ENCODE assay signal across 24 cellular contexts in the genomic region with DNA sequence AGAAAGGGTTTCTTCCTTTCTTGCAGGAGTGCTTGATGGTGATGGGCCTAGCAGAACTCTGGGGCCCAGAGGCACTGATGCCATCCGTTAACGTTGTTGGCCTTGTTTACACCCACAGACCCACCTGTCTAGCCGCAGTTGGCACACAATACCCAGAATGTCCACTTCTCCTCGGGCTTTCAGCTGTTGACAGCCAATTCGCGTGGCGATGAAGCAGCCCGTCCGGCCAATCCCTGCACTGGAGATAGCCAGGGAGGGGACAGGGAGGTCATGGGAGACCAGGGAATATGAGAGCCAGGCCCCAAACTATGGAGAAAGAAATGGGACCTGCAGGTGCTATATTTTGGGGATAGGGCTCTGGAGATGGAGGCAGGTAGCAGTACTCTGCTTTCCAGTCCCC. TPM values are rescaled to one million over a fixed set of nuclear protein-coding genes. Genes with fewer than 3 reads are reported as not detected.
DNase-seq lines count a peak whose midpoint lies in the region; ATAC-seq, FAIRE-seq and TF ChIP-seq lines count a peak whose summit lies in the region.
"Had no signal": no experiment of that assay in that cellular context is flagged by ENCODE, and none has a peak within 500 bp of the region (broad histone marks: within the 10 kb centered on the region; RNA-seq: fewer than 3 reads in every experiment).

No MANE protein-coding gene starts in this region.

- H3K4me3 Mint-ChIP-seq in neural crest cell (peak overlapping the region; percentile 38), CD14-positive monocyte (no peak overlapping the region)
- H3K4me3 Mint-ChIP-seq: CD8-positive, alpha-beta T cell had no signal

- H3K36me3 ChIP-seq in K562 (ENCODE audit: control insufficient read depth, insufficient read depth, low read length): peaks cover 84% of the 10 kb centered on the region
- H3K36me3 ChIP-seq: BE2C had no signal

- H3K9me3 ChIP-seq in K562 (replicated peaks; ENCODE audit: control insufficient read depth, insufficient read depth, low read depth, low read length): no peaks in the 10 kb centered on the region
- H3K9me3 ChIP-seq: A549; BE2C; BLaER1 treated with 17β-estradiol and CSF1 and Interleukin-3, amounts not matched to agents 10 nM and 100 nM; Caco-2 had no signal

- no peak for TF ChIP-seq RAD21 in K562 (CRISPR knock-in tag; conservative IDR thresholded peaks at IDR 0.05 in 1 of 2, IDR thresholded peaks at IDR 0.05 in 1 of 2)

- TF ChIP-seq POLR2A in K562 (conservative IDR thresholded peaks at IDR 0.05): no peak

- no peaks in the 10 kb centered on the region for H3K9me3 Mint-ChIP-seq in activated naive CD4-positive, alpha-beta T cell treated with anti-CD3 and anti-CD28 coated beads, Interleukin-2, amount 50 U/mL, for 72 hours
- no peaks in the 10 kb centered on the region for H3K9me3 Mint-ChIP-seq in neural crest cell
- H3K9me3 Mint-ChIP-seq in CD14-positive monocyte: no peaks in the 10 kb centered on the region
- H3K9me3 Mint-ChIP-seq: CD8-positive, alpha-beta T cell had no signal

- H3K27ac Mint-ChIP-seq in activated naive CD4-positive, alpha-beta T cell treated with anti-CD3 and anti-CD28 coated beads, Interleukin-2, amount 50 U/mL, for 72 hours: peak overlapping the region; percentile 72
- H3K27ac Mint-ChIP-seq in neural crest cell (ENCODE audit: unreplicated experiment) (no peak overlapping the region), CD14-positive monocyte (peak overlapping the region in 1 of 7 donors; percentile 50)

- H3K4me1 Mint-ChIP-seq in neural crest cell: peaks cover 8% of the 10 kb centered on the region
- peaks cover 11% of the 10 kb centered on the region for H3K4me1 Mint-ChIP-seq in CD14-positive monocyte

- H2AFZ ChIP-seq in K562 (ENCODE audit: low read depth, low read length): no peak overlapping the region
- H2AFZ ChIP-seq: GM23248 had no signal

- no peak overlapping the region for H3K4me3 ChIP-seq in K562
- H3K4me3 ChIP-seq: A549; BLaER1 treated with 17β-estradiol and CSF1 and Interleukin-3, amounts not matched to agents 10 nM and 100 nM; GM23248 had no signal

- peaks cover 4% of the 10 kb centered on the region for H3K27me3 Mint-ChIP-seq in neural crest cell (ENCODE audit: low read depth)
- peaks cover 0 to 7% (median 0%) of the 10 kb centered on the region in 3 donors for H3K27me3 Mint-ChIP-seq in CD14-positive monocyte (ENCODE audit: low read depth in 3 of 3)

- H4K20me1 ChIP-seq in K562 (replicated peaks; ENCODE audit: control insufficient read depth, insufficient read depth, low read length): peaks cover 7% of the 10 kb centered on the region; the same call in 1 of the 2 replicates

- no peak for DNase-seq in activated naive CD4-positive, alpha-beta T cell treated with anti-CD3 and anti-CD28 coated beads, Interleukin-2, amount 50 U/mL, for 72 hours (ENCODE audit: low spot score in 2 of 2)
- DNase-seq in activated naive CD4-positive, alpha-beta T cell treated with anti-CD3 and anti-CD28 coated beads, Interleukin-2, amount 50 U/mL, for 16 hours: no peak
- DNase-seq in K562 (ENCODE audit: extremely low read depth in 1 of 4, low spot score in 3 of 4) (no peak), neural crest cell (ENCODE audit: low read depth, low spot score) (no peak), CD14-positive monocyte (ENCODE audit: low spot score) (no peak)
- DNase-seq: 8988T; ACHN; AML-193; BE2C; Caco-2; CD8-positive, alpha-beta T cell; DMS153; DND-41; H7; HCEC 1CT had no signal

- peaks cover 12% of the 10 kb centered on the region; the same call in 1 of the 3 replicates for H3K79me2 ChIP-seq in K562 (ENCODE audit: control insufficient read depth, insufficient read depth, low read length)

- CTCF ChIA-PET in K562 (lab: Yijun Ruan, JAX; ENCODE audit: low intra/inter-chr PET ratio): no interaction called here

- no TSS peak for BruUV-seq in K562 (replicated peaks; lab: Mats Ljungman, UMichigan)

- H3K27me3 ChIP-seq in K562 (ENCODE audit: control insufficient read depth in 2 of 2, insufficient read depth in 2 of 2, low read length in 2 of 2): no peaks in the 10 kb centered on the region
- H3K27me3 ChIP-seq: BE2C; BLaER1 treated with 17β-estradiol and CSF1 and Interleukin-3, amounts not matched to agents 10 nM and 100 nM had no signal

- peaks cover 17 to 21% of the 10 kb centered on the region in 2 experiments for H3K4me1 ChIP-seq in K562 (replicated peaks in 1 of 2; ENCODE audit: control insufficient read depth in 2 of 2, insufficient read depth in 2 of 2, low read length in 2 of 2)
- H3K4me1 ChIP-seq: Caco-2 had no signal

- peaks cover 30 to 32% of the 10 kb centered on the region in 2 donors for H3K36me3 Mint-ChIP-seq in activated naive CD4-positive, alpha-beta T cell treated with anti-CD3 and anti-CD28 coated beads, Interleukin-2, amount 50 U/mL, for 72 hours
- H3K36me3 Mint-ChIP-seq in neural crest cell (ENCODE audit: low read depth): no peaks in the 10 kb centered on the region
- H3K36me3 Mint-ChIP-seq in CD14-positive monocyte: peaks cover 46 to 78% of the 10 kb centered on the region in 2 donors

- no peaks in the 10 kb centered on the region for H3K9me1 ChIP-seq in K562 (ENCODE audit: control insufficient read depth, insufficient read depth, low read length)

- POLR2A ChIA-PET in K562 (lab: Yijun Ruan, JAX): interaction anchor here (0.6 to 1.2 kb wide), 3 partner anchors 12 to 157 kb away, joined by 3 to 4 read pairs (median 4); no protein-coding TSS in a partner anchor

- H3K9ac ChIP-seq in K562 (ENCODE audit: insufficient read depth in 1 of 2, low read depth in 2 of 2, low read length in 2 of 2): peak overlapping the region; percentile 10 to 60; a peak in 1 of 4 replicates
- H3K9ac ChIP-seq: GM23248 had no signal

- intact Hi-C loops in K562 (cut with micrococcal nuclease): loop anchor here (10.0 kb wide), 1 partner anchor 655 kb away; a partner anchor contains a TSS
- intact Hi-C loops in CD14-positive monocyte (cut with micrococcal nuclease): no loop called here

- no peak for ATAC-seq in activated naive CD4-positive, alpha-beta T cell treated with anti-CD3 and anti-CD28 coated beads, Interleukin-2, amount 50 U/mL, for 72 hours
- ATAC-seq in K562 (no peak), GM18873 (IDR thresholded peaks at IDR 0.05; ENCODE audit: low FRiP score, unreplicated experiment) (no peak), HG03097 (IDR thresholded peaks at IDR 0.05; ENCODE audit: low FRiP score, unreplicated experiment) (no peak)
- ATAC-seq: A549; CD8-positive, alpha-beta T cell had no signal

- 87% methylated on average over 8 of the region's 9 CpGs for WGBS in K562 (ENCODE audit: insufficient coverage, low coverage, missing lambda C conversion rate)

- FAIRE-seq in K562 (lab: Jason Lieb, UNC): no peak
- FAIRE-seq: A549, G401.6, GM12892, GM19239, H1 had no signal

- TF ChIP-seq CTCF in K562 (IDR thresholded peaks at IDR 0.05 in 2 of 3, conservative IDR thresholded peaks at IDR 0.05 in 1 of 3; ENCODE audit: insufficient read depth in 2 of 3, low read depth in 1 of 3, low read length in 3 of 3) (no peak), neural crest cell (conservative IDR thresholded peaks at IDR 0.05) (no peak), CD14-positive monocyte (IDR thresholded peaks at IDR 0.05) (no peak)

- H3K27ac ChIP-seq in K562 (ENCODE audit: extremely low read depth, low read depth, low read length): peak overlapping the region; percentile 30; the same call in 1 of the 3 replicates
- H3K27ac ChIP-seq: A549; BLaER1 treated with 17β-estradiol and CSF1 and Interleukin-3, amounts not matched to agents 10 nM and 100 nM; GM23248 had no signal

- TF ChIP-seq EP300 in K562 (IDR thresholded peaks at IDR 0.05; ENCODE audit: low read length): no peak

- in situ Hi-C loops in K562 (cut with MboI): no loop called here

- no peak overlapping the region for H3K4me2 ChIP-seq in K562 (ENCODE audit: insufficient read depth, low read length)
- H3K4me2 ChIP-seq: A549 had no signal

RNA-seq across cellular contexts. Expression of a gene that starts 5.7 kb away (rescaled TPM):
- total RNA-seq in activated naive CD4-positive, alpha-beta T cell treated with anti-CD3 and anti-CD28 coated beads, Interleukin-2, amount 50 U/mL, for 72 hours: 10 to 100 TPM; 38.8 to 63.2 TPM
- total RNA-seq in K562 (2011; cell fraction: chromatin; rRNA removed; ENCODE audit: low replicate concordance): 15.5 and 36.2 TPM in 2 replicates
- 13.9 and 24.0 TPM in 2 replicates for total RNA-seq in K562 (2011; cell fraction: nucleolus; rRNA removed)
- total RNA-seq in K562 (2011; cell fraction: nucleoplasm; rRNA removed): 13.5 and 19.8 TPM in 2 replicates
- 13.1 and 21.8 TPM in 2 replicates for total RNA-seq in K562 (2014; rRNA removed)
- 7.9 and 9.2 TPM in 2 replicates for total RNA-seq in K562 (2014; rRNA removed; fragmentation: Illumina TruSeq; extraction: Trizol)
- total RNA-seq in K562 (2015; rRNA removed; fragmentation: Illumina TruSeq; extraction: Trizol): 11.1 and 11.8 TPM in 2 replicates
- 19.1 and 22.7 TPM in 2 replicates for total RNA-seq in K562 (2021)
- 27.3 and 58.1 TPM in 2 replicates for polyA plus RNA-seq in K562 (2011; rRNA removed)
- 17.5 and 24.2 TPM in 2 replicates for polyA plus RNA-seq in K562 (2011; cell fraction: cytosol; rRNA removed)
- 31.3 and 39.1 TPM in 2 replicates for polyA plus RNA-seq in K562 (2011; cell fraction: nucleus; rRNA removed)
- polyA plus RNA-seq in K562 (2012): 21.7 and 25.7 TPM in 2 replicates
- polyA plus RNA-seq in K562 (2014; fragmentation: Illumina TruSeq; extraction: Trizol): 11.4 and 15.9 TPM in 2 replicates
- polyA plus RNA-seq in K562 (2014; fragmentation: Nextera tagmentation; extraction: Ambion mirVana): under 1 TPM; 0.17 to 0.32 TPM
- 15.3 and 15.6 TPM in 2 replicates for polyA plus RNA-seq in K562 (2014; rRNA removed)
- 12.5 and 17.4 TPM in 2 replicates for polyA minus RNA-seq in K562 (2011; rRNA and poly(A)+ RNA removed)
- 11.4 and 13.7 TPM in 2 replicates for polyA minus RNA-seq in K562 (2011; cell fraction: cytosol; rRNA and poly(A)+ RNA removed)
- 3.4 and 10.0 TPM in 2 replicates for polyA minus RNA-seq in K562 (2011; cell fraction: nucleus; rRNA and poly(A)+ RNA removed)
- total RNA-seq in neural crest cell: 50.9 and 57.3 TPM in 2 replicates
- polyA plus RNA-seq in CD14-positive monocyte: 10 to 100 TPM; 12.4 to 14.8 TPM

RNA-seq across cellular contexts. Expression of a gene that starts 10.2 kb away (rescaled TPM):
- 100 to 1,000 TPM; 119 to 198 TPM for total RNA-seq in activated naive CD4-positive, alpha-beta T cell treated with anti-CD3 and anti-CD28 coated beads, Interleukin-2, amount 50 U/mL, for 72 hours
- 135 and 260 TPM in 2 replicates for total RNA-seq in K562 (2011; cell fraction: chromatin; rRNA removed; ENCODE audit: low replicate concordance)
- total RNA-seq in K562 (2011; cell fraction: nucleolus; rRNA removed): 174 and 175 TPM in 2 replicates
- 146 and 165 TPM in 2 replicates for total RNA-seq in K562 (2011; cell fraction: nucleoplasm; rRNA removed)
- total RNA-seq in K562 (2014; rRNA removed): 121 and 126 TPM in 2 replicates
- 61.7 and 65.6 TPM in 2 replicates for total RNA-seq in K562 (2014; rRNA removed; fragmentation: Illumina TruSeq; extraction: Trizol)
- total RNA-seq in K562 (2015; rRNA removed; fragmentation: Illumina TruSeq; extraction: Trizol): 116 and 120 TPM in 2 replicates
- 112 and 139 TPM in 2 replicates for total RNA-seq in K562 (2021)
- 80.7 and 176 TPM in 2 replicates for polyA plus RNA-seq in K562 (2011; rRNA removed)
- polyA plus RNA-seq in K562 (2011; cell fraction: cytosol; rRNA removed): 155 and 163 TPM in 2 replicates
- 215 and 278 TPM in 2 replicates for polyA plus RNA-seq in K562 (2011; cell fraction: nucleus; rRNA removed)
- polyA plus RNA-seq in K562 (2012): 146 and 171 TPM in 2 replicates
- 144 and 189 TPM in 2 replicates for polyA plus RNA-seq in K562 (2014; fragmentation: Illumina TruSeq; extraction: Trizol)
- polyA plus RNA-seq in K562 (2014; fragmentation: Nextera tagmentation; extraction: Ambion mirVana): 10 to 100 TPM; 18.7 to 19.8 TPM
- polyA plus RNA-seq in K562 (2014; rRNA removed): 123 and 128 TPM in 2 replicates
- 58.0 and 78.3 TPM in 2 replicates for polyA minus RNA-seq in K562 (2011; rRNA and poly(A)+ RNA removed)
- 54.1 and 65.3 TPM in 2 replicates for polyA minus RNA-seq in K562 (2011; cell fraction: cytosol; rRNA and poly(A)+ RNA removed)
- polyA minus RNA-seq in K562 (2011; cell fraction: nucleus; rRNA and poly(A)+ RNA removed): 38.1 and 80.1 TPM in 2 replicates
- total RNA-seq in neural crest cell: not detected in 2 replicates
- polyA plus RNA-seq in CD14-positive monocyte: 1 to 10 TPM; 4.0 to 8.3 TPM
- total RNA-seq: Caco-2, GM23248, H1 had no signal
- polyA plus RNA-seq: GM23248 had no signal

RNA-seq across cellular contexts. Expression of a gene that starts 27.5 kb away (rescaled TPM):
- not detected for total RNA-seq in activated naive CD4-positive, alpha-beta T cell treated with anti-CD3 and anti-CD28 coated beads, Interleukin-2, amount 50 U/mL, for 72 hours
- not detected in 2 replicates for total RNA-seq in K562 (2011; cell fraction: chromatin; rRNA removed; ENCODE audit: low replicate concordance)
- total RNA-seq in K562 (2011; cell fraction: nucleolus; rRNA removed): under 0.01 TPM in 2 replicates
- not detected in 2 replicates for total RNA-seq in K562 (2011; cell fraction: nucleoplasm; rRNA removed)
- not detected in 2 replicates for total RNA-seq in K562 (2014; rRNA removed)
- not detected in 2 replicates for total RNA-seq in K562 (2014; rRNA removed; fragmentation: Illumina TruSeq; extraction: Trizol)
- total RNA-seq in K562 (2015; rRNA removed; fragmentation: Illumina TruSeq; extraction: Trizol): not detected in 2 replicates
- not detected in 2 replicates for total RNA-seq in K562 (2021)
- polyA plus RNA-seq in K562 (2011; rRNA removed): 0.01 TPM in 1 of 2 replicates, not detected in the other
- polyA plus RNA-seq in K562 (2011; cell fraction: cytosol; rRNA removed): 0.01 TPM in 1 of 2 replicates, not detected in the other
- polyA plus RNA-seq in K562 (2011; cell fraction: nucleus; rRNA removed): 0.01 TPM in 1 of 2 replicates, not detected in the other
- polyA plus RNA-seq in K562 (2012): 0.07 TPM in 2 replicates
- polyA plus RNA-seq in K562 (2014; fragmentation: Illumina TruSeq; extraction: Trizol): not detected in 2 replicates
- polyA plus RNA-seq in K562 (2014; fragmentation: Nextera tagmentation; extraction: Ambion mirVana): not detected
- polyA plus RNA-seq in K562 (2014; rRNA removed): not detected in 2 replicates
- not detected in 2 replicates for polyA minus RNA-seq in K562 (2011; rRNA and poly(A)+ RNA removed)
- not detected in 2 replicates for polyA minus RNA-seq in K562 (2011; cell fraction: cytosol; rRNA and poly(A)+ RNA removed)
- not detected in 2 replicates for polyA minus RNA-seq in K562 (2011; cell fraction: nucleus; rRNA and poly(A)+ RNA removed)
- total RNA-seq in neural crest cell: 0.05 TPM in 1 of 2 replicates, not detected in the other
- under 1 TPM; 0.06 to 0.13 TPM for polyA plus RNA-seq in CD14-positive monocyte
- total RNA-seq: CD8-positive, alpha-beta T cell; GM23248 had no signal

RNA-seq across cellular contexts. Expression of a gene that starts 43.4 kb away (rescaled TPM):
- total RNA-seq in activated naive CD4-positive, alpha-beta T cell treated with anti-CD3 and anti-CD28 coated beads, Interleukin-2, amount 50 U/mL, for 72 hours: under 1 TPM; 0.14 TPM
- 0.72 and 0.77 TPM in 2 replicates for total RNA-seq in K562 (2011; cell fraction: chromatin; rRNA removed; ENCODE audit: low replicate concordance)
- 0.17 and 0.79 TPM in 2 replicates for total RNA-seq in K562 (2011; cell fraction: nucleolus; rRNA removed)
- total RNA-seq in K562 (2011; cell fraction: nucleoplasm; rRNA removed): 0.66 and 0.76 TPM in 2 replicates
- total RNA-seq in K562 (2014; rRNA removed) (0.12 and 0.45 TPM in 2 replicates), K562 (2014; rRNA removed; fragmentation: Illumina TruSeq; extraction: Trizol) (0.11 and 0.13 TPM in 2 replicates), K562 (2015; rRNA removed; fragmentation: Illumina TruSeq; extraction: Trizol) (0.26 and 0.29 TPM in 2 replicates), K562 (2021) (0.20 and 0.31 TPM in 2 replicates), neural crest cell (0.16 and 0.91 TPM in 2 replicates)
- polyA plus RNA-seq in K562 (2011; rRNA removed) (0.14 and 0.47 TPM in 2 replicates), K562 (2014; fragmentation: Illumina TruSeq; extraction: Trizol) (0.21 and 0.54 TPM in 2 replicates), K562 (2014; fragmentation: Nextera tagmentation; extraction: Ambion mirVana) (under 1 TPM in 1 of 2 experiments, not detected in 1; 0.01 TPM), K562 (2014; rRNA removed) (0.12 and 0.42 TPM in 2 replicates), CD14-positive monocyte (not detected)
- polyA plus RNA-seq in K562 (2011; cell fraction: cytosol; rRNA removed): 0.22 and 0.24 TPM in 2 replicates
- polyA plus RNA-seq in K562 (2011; cell fraction: nucleus; rRNA removed): 1.2 and 1.8 TPM in 2 replicates
- 0.26 and 0.96 TPM in 2 replicates for polyA plus RNA-seq in K562 (2012)
- polyA minus RNA-seq in K562 (2011; rRNA and poly(A)+ RNA removed): not detected in 2 replicates
- polyA minus RNA-seq in K562 (2011; cell fraction: cytosol; rRNA and poly(A)+ RNA removed): not detected in 2 replicates
- polyA minus RNA-seq in K562 (2011; cell fraction: nucleus; rRNA and poly(A)+ RNA removed): 0.40 and 0.89 TPM in 2 replicates
- total RNA-seq: GM23248 had no signal
- polyA plus RNA-seq: GM23248 had no signal

Comparison
In these comparisons a context has a peak if more than half of its experiments do, and no peak if none do; other contexts are left out.
1. RNA of a gene that starts 10.2 kb away (total RNA-seq): 119 to 198 TPM in activated naive CD4-positive, alpha-beta T cell treated with anti-CD3 and anti-CD28 coated beads, Interleukin-2, amount 50 U/mL, for 72 hours and 61.7 to 260 TPM in K562; not detected in neural crest cell; every median in the first group is over 10 times any median in the second.